ENCODE assay signal across 14 cellular contexts in genomic region chr1:46857660-46858065, GRCh38. TPM values are rescaled to one million over a fixed set of nuclear protein-coding genes. Genes with fewer than 3 reads are reported as not detected.
DNase-seq lines count a peak whose midpoint lies in the region; ATAC-seq, FAIRE-seq and TF ChIP-seq lines count a peak whose summit lies in the region.
"Not testable (repeated sequence)": the region's sequence is repeated elsewhere in the genome, so short reads cannot be mapped to it uniquely, and the experiment has no call there.
"Had no signal": no experiment of that assay in that cellular context is flagged by ENCODE, and none has a peak within 500 bp of the region (broad histone marks: within the 10 kb centered on the region; RNA-seq: fewer than 3 reads in every experiment).

No MANE protein-coding gene starts in this region.

- not testable (repeated sequence) for H3K27ac Mint-ChIP-seq in activated CD4-positive, alpha-beta T cell treated with anti-CD3 and anti-CD28 coated beads for 36 hours

- CTCF ChIA-PET in activated CD4-positive, alpha-beta T cell treated with anti-CD3 and anti-CD28 coated beads for 36 hours (lab: Charles Lee): interaction anchor here (0.9 kb wide), 1 partner anchor 311 kb away, joined by 3 read pairs; no protein-coding TSS in a partner anchor

- 49 to 50% methylated on average over 8 of the region's 8 CpGs for whole genome bisulfite sequencing in thyroid gland, 2 donors

- H3K4me3 ChIP-seq in bronchial epithelial cell (ENCODE audit: low read depth, low read length); thyroid gland (replicated peaks in 1 of 3): not testable (repeated sequence)

- not testable (repeated sequence) for H3K4me1 ChIP-seq in thyroid gland

- TF ChIP-seq POLR2A in thyroid gland (IDR thresholded peaks at IDR 0.05): not testable (repeated sequence)

- H3K27me3 Mint-ChIP-seq in activated CD4-positive, alpha-beta T cell treated with anti-CD3 and anti-CD28 coated beads for 36 hours: peaks cover 20% of the 10 kb centered on the region

- intact Hi-C loops in activated CD4-positive, alpha-beta T cell treated with anti-CD3 and anti-CD28 coated beads for 36 hours (cut with DNase I, micrococcal nuclease); thyroid gland (cut with DNase I): not testable (repeated sequence)

- FAIRE-seq in HTR-8/SVneo (lab: Jason Lieb, UNC) (peak; percentile 60), bronchial epithelial cell (lab: Jason Lieb, UNC) (peak; percentile 100)

- H3K9me3 Mint-ChIP-seq in activated CD4-positive, alpha-beta T cell treated with anti-CD3 and anti-CD28 coated beads for 36 hours (ENCODE audit: low read depth): not testable (repeated sequence)

- TF ChIP-seq CTCF in bronchial epithelial cell (IDR thresholded peaks at IDR 0.05; ENCODE audit: insufficient read depth, low read length, severe bottlenecking); thyroid gland (IDR thresholded peaks at IDR 0.05): not testable (repeated sequence)

- H3K27me3 ChIP-seq in bronchial epithelial cell (ENCODE audit: control insufficient read depth, insufficient read depth, low read length); thyroid gland: not testable (repeated sequence)

- not testable (repeated sequence) for H3K4me3 Mint-ChIP-seq in activated CD4-positive, alpha-beta T cell treated with anti-CD3 and anti-CD28 coated beads for 36 hours

- POLR2A ChIA-PET in activated CD4-positive, alpha-beta T cell treated with anti-CD3 and anti-CD28 coated beads for 36 hours (lab: Charles Lee): not testable (repeated sequence)

- H3K4me1 Mint-ChIP-seq in activated CD4-positive, alpha-beta T cell treated with anti-CD3 and anti-CD28 coated beads for 36 hours: not testable (repeated sequence)

- not testable (repeated sequence) for H3K9me3 ChIP-seq in thyroid gland

- H3K36me3 ChIP-seq in bronchial epithelial cell (ENCODE audit: control insufficient read depth, insufficient read depth, low read length); thyroid gland: not testable (repeated sequence)

- peak overlapping the region in 1 of 3 donors; percentile 31 for H3K27ac ChIP-seq in thyroid gland

- DNase-seq in ELF-1 (ENCODE audit: low read depth, low spot score) (peak; percentile 30), RPMI7951 (ENCODE audit: low read depth) (peak; percentile 45), bronchial epithelial cell (ENCODE audit: low read depth) (peak; percentile 61), iPS DF 19.7 (ENCODE audit: low read depth, low spot score) (peak; percentile 40), thyroid gland (peak; percentile 32 to 54)
- DNase-seq in HTR-8/SVneo (ENCODE audit: insufficient read length, low spot score): not testable (repeated sequence)
- peak; percentile 10 for DNase-seq in activated CD4-positive, alpha-beta T cell treated with anti-CD3 and anti-CD28 coated beads for 36 hours

- ATAC-seq in activated CD4-positive, alpha-beta T cell treated with anti-CD3 and anti-CD28 coated beads for 36 hours: peak; percentile 44

- not testable (repeated sequence) for H3K36me3 Mint-ChIP-seq in activated CD4-positive, alpha-beta T cell treated with anti-CD3 and anti-CD28 coated beads for 36 hours (ENCODE audit: low read depth)

RNA-seq across cellular contexts. Expression of gene CYP4B1, which starts 58.8 kb away (rescaled TPM):
- not detected in 2 replicates for total RNA-seq in RPMI7951 (2014; rRNA removed; shearing (Covaris generic))
- not detected for total RNA-seq in activated CD4-positive, alpha-beta T cell treated with anti-CD3 and anti-CD28 coated beads for 36 hours
- total RNA-seq in bronchial epithelial cell (3.6 TPM in 1 of 2 replicates, not detected in the other), thyroid gland (10 to 100 TPM; 29.4 to 72.4 (median 62.5) TPM)
- total RNA-seq: cardiac muscle cell; GM23248; mononuclear cell; natural killer cell; OCI-LY7; progenitor cell of endocrine pancreas; T-helper 2 cell treated with Interferon-gamma antibody and Interleukin-4, amounts not matched to agents 100 ng/mL and 5 ng/mL, for 36 hours had no signal
